In the genomic region with DNA sequence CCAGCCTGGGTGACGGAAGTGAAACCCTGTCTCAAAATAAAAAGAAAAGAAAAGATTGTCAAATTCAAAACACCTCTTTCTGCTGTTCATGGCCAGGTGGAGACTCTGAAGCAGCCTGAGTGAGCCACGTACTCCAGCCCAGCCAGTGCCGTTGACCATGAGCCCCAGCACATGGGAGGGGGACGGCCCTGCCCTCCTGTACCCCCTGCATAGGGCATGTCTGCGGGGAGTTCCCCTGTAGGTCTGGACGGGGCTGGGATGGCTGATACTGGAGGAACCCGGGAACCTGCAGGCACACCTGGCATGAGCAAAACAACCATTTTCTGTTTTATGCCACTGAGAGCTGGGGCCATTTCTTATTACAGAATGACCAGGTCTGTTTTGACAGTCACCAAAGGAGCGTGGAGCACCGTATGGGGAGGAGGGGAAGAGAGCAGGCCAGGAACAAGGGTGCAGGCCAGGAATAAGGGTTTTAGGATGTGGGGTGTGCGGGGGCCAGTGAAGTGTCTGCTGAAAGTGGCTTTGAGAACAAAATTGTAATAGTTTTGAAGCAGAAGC, we compare ENCODE assay signal across 1 cellular context.
TF ChIP-seq lines count a peak whose summit lies in the region.

No MANE protein-coding gene starts in this region.

TF ChIP-seq in IMR-90, 13 proteins besides CTCF, POLR2A, EP300 and RAD21 (continued from another document):
- TF ChIP-seq FOS (IDR thresholded peaks at IDR 0.05; ENCODE audit: low read depth, low read length) (no peak), RCOR1 (IDR thresholded peaks at IDR 0.05; ENCODE audit: insufficient replicate concordance, low read length) (no peak), NFE2L2 (IDR thresholded peaks at IDR 0.05; ENCODE audit: low read depth, low read length) (no peak), MAZ (IDR thresholded peaks at IDR 0.05; ENCODE audit: borderline replicate concordance, low read depth, low read length) (no peak), CEBPB (IDR thresholded peaks at IDR 0.05; ENCODE audit: low read depth, low read length) (no peak)
- TF ChIP-seq, protein P1, sequence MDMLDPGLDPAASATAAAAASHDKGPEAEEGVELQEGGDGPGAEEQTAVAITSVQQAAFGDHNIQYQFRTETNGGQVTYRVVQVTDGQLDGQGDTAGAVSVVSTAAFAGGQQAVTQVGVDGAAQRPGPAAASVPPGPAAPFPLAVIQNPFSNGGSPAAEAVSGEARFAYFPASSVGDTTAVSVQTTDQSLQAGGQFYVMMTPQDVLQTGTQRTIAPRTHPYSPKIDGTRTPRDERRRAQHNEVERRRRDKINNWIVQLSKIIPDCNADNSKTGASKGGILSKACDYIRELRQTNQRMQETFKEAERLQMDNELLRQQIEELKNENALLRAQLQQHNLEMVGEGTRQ (IDR thresholded peaks at IDR 0.05; ENCODE audit: low read depth, low read length): no peak
